Comparison of ENCODE assay signal across 13 cellular contexts in the genomic region with DNA sequence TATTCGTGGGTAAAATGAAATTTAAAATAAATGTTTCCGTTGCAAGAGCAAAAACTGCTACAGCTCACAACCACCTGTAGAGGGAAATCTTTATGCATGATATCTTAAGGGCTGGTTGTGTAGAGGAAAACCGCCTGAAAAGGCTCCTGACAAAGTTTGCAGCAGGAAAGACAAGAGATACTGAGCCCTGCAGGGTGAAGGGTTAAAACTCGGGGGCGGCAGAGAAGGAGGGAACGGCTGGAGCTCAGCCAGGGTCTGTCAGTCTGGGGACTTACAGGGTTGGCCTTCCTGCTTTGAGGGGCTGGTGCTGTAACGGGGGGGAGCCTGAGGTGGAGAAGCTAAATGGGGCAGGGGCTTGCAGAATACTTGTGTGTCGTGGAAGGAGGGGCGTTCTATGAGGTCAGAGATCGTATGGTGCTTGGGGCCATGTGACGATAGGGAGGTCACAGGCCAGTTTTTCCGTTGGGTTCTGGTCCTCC.
DNase-seq lines count a peak whose midpoint lies in the region; ATAC-seq, FAIRE-seq and TF ChIP-seq lines count a peak whose summit lies in the region.
"Had no signal": no experiment of that assay in that cellular context is flagged by ENCODE, and none has a peak within 500 bp of the region (broad histone marks: within the 10 kb centered on the region; RNA-seq: fewer than 3 reads in every experiment).

No MANE protein-coding gene starts in this region.

- no peaks in the 10 kb centered on the region for H3K36me3 ChIP-seq in BJ (ENCODE audit: control insufficient read depth, insufficient read depth, low read length)
- H3K36me3 ChIP-seq in kidney (ENCODE audit: control insufficient read depth in 1 of 2, insufficient read depth in 2 of 2, low read length in 2 of 2), result no peaks in the 10 kb centered on the region
- no peaks in the 10 kb centered on the region for H3K36me3 ChIP-seq in breast epithelium

- no peak overlapping the region for H3K4me3 ChIP-seq in BJ (ENCODE audit: low read depth, low read length)
- H3K4me3 ChIP-seq in cardiac fibroblast (replicated peaks in 1 of 2; ENCODE audit: low read depth in 2 of 2, low read length in 2 of 2), result no peak overlapping the region
- no peak overlapping the region for H3K4me3 ChIP-seq in kidney (ENCODE audit: low read length in 2 of 2)
- no peak overlapping the region for H3K4me3 ChIP-seq in breast epithelium

- TF ChIP-seq POLR2A in breast epithelium (IDR thresholded peaks at IDR 0.05), result no peak

- H3K27ac ChIP-seq in kidney (ENCODE audit: low read depth in 2 of 2, low read length in 2 of 2) (no peak overlapping the region), breast epithelium (no peak overlapping the region)

- H3K9me3 ChIP-seq in kidney (ENCODE audit: control insufficient read depth in 1 of 2, low read length in 2 of 2) (no peaks in the 10 kb centered on the region), breast epithelium (no peaks in the 10 kb centered on the region)

- TF ChIP-seq CTCF in BJ (IDR thresholded peaks at IDR 0.05; ENCODE audit: insufficient read depth, low read depth, low read length) (0 out of 2 replicates have a peak, but pooled peaks have one; percentile 6), LNCAP (IDR thresholded peaks at IDR 0.05) (peak; percentile 28), cardiac fibroblast (IDR thresholded peaks at IDR 0.05; ENCODE audit: low read depth, low read length) (peak; percentile 24), kidney (IDR thresholded peaks at IDR 0.05; ENCODE audit: borderline replicate concordance, extremely low read depth, insufficient read depth) (no peak), breast epithelium (IDR thresholded peaks at IDR 0.05) (peak in 1 of 3 donors; percentile 12)

- peaks cover 0 to 4% of the 10 kb centered on the region in 2 donors for H3K4me1 ChIP-seq in kidney (ENCODE audit: control insufficient read depth in 1 of 2, insufficient read depth in 1 of 2, low read depth in 1 of 2, low read length in 2 of 2)
- peaks cover 4 to 10% of the 10 kb centered on the region in 2 donors for H3K4me1 ChIP-seq in breast epithelium

- peak; percentile 21 for ATAC-seq in left lobe of liver
- ATAC-seq: left colon, T-helper 17 cell had no signal

- POLR2A ChIA-PET in BJ (lab: Charles Lee), result no interaction called here

- no peak overlapping the region for H3K9ac ChIP-seq in kidney (ENCODE audit: low read length in 2 of 2)

- CTCF ChIA-PET in BJ (lab: Yijun Ruan, JAX), result interaction anchor here (1.1 to 3.2 kb wide), 4 partner anchors 8 to 56 kb away, joined by 3 to 11 read pairs (median 4); no protein-coding TSS in a partner anchor

- no peak for FAIRE-seq in kidney (lab: Jason Lieb, UNC)

- intact Hi-C loops in kidney (cut with DNase I), result no loop called here
- intact Hi-C loops in breast epithelium (cut with DNase I; ENCODE audit: low total_unique reads), result no loop called here

- H3K27me3 ChIP-seq in BJ (ENCODE audit: control insufficient read depth, insufficient read depth, low read length) (peaks cover 21% of the 10 kb centered on the region), breast epithelium (peaks cover 0 to 49% of the 10 kb centered on the region in 2 donors)

- DNase-seq in BJ (ENCODE audit: low read depth) (no peak), cardiac fibroblast (ENCODE audit: low read depth in 2 of 2) (peak in 1 of 2 donors; percentile 19), left lobe of liver (ENCODE audit: low spot score) (no peak), kidney (no peak), A172 (ENCODE audit: low spot score) (no peak), breast epithelium (ENCODE audit: low spot score in 2 of 2) (no peak)
- DNase-seq in activated naive CD4-positive, alpha-beta T cell treated with anti-CD3 and anti-CD28 coated beads, Interleukin-2, amount 50 U/mL, for 16 hours, result no peak
- DNase-seq: dermis blood vessel endothelial cell, GOT3, left colon, NCI-H446, T-helper 17 cell had no signal
